In the genomic region with DNA sequence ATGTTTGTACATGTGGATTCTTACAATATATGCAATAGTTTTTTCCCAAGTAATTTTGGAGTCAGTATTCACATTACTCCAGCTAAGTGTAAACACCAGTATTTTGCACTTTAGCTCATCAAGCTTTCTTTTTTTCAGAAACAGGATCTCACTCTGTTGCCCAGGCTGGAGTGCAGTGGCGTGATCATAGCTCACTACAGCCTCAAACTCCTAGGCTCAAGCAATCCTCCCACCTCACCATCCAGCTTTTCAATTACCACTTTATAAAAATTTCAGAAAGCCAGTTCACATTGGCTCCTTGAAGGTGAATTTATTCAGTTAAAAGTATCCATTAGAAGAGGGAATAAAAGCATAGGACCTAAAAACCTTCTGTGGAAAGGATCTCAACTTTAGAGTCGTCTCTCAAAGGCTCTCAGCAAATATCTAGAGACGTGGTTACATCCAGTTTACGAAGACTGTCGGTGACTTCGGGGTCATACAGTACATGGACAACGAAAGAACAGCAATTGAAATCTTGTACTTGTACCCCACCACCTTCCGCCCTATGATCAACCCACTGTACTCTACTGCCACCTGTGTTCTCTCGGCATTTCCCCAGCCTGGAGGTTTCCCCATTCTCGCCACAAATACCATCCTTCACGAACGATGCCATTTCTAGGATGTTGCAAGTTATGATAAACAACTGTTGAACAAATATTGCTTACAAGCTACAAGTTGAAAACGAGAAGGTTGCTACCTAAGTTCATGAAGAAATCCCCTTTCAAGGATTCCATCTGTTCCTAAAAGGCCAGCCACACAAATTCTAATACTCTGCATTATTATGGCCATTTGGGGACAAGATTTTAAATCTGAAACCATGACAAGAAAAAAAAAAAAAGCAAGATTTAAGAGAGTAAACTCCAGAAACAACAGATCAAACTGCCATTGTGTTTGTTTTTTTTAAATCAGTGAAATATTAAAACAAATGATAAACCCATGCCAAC, we compare ENCODE assay signal across 8 cellular contexts. TPM values are rescaled to one million over a fixed set of nuclear protein-coding genes. Genes with fewer than 3 reads are reported as not detected.
DNase-seq lines count a peak whose midpoint lies in the region; ATAC-seq and TF ChIP-seq lines count a peak whose summit lies in the region.

No MANE protein-coding gene starts in this region.

- H3K9ac ChIP-seq in OCI-LY3 (ENCODE audit: low read length): no peak overlapping the region

- TF ChIP-seq POLR2A in tibial nerve (IDR thresholded peaks at IDR 0.05): no peak

- 19 to 27% methylated on average over 13 of the region's 13 CpGs for WGBS in lung, 2 donors
- 25 to 29% methylated on average over 13 of the region's 13 CpGs for whole genome bisulfite sequencing in tibial nerve, 2 donors

- H2AFZ ChIP-seq in OCI-LY3 (ENCODE audit: low read depth, low read length): no peak overlapping the region

- ATAC-seq in lung (ENCODE audit: insufficient read depth, low FRiP score): no peak
- no peak for ATAC-seq in esophagus mucosa
- no peak for ATAC-seq in HG02852 (IDR thresholded peaks at IDR 0.05; ENCODE audit: unreplicated experiment)

- H3K4me3 ChIP-seq in H7 (ENCODE audit: insufficient read depth, low read depth, low read length) (no peak overlapping the region), OCI-LY3 (ENCODE audit: low read length) (no peak overlapping the region), choroid plexus epithelial cell (ENCODE audit: low read depth, low read length) (peak overlapping the region; percentile 91), lung (no peak overlapping the region), tibial nerve (peak overlapping the region; percentile 69 to 91 (median 86))

- H3K27ac ChIP-seq in OCI-LY3 (ENCODE audit: low read length) (no peak overlapping the region), lung (ENCODE audit: low read depth in 1 of 2, low read length in 1 of 2) (no peak overlapping the region), tibial nerve (peak overlapping the region in 2 of 4 donors; percentile 44 to 87)

- TF ChIP-seq CTCF in OCI-LY3 (IDR thresholded peaks at IDR 0.05; ENCODE audit: low read depth, low read length): peak; percentile 56
- TF ChIP-seq CTCF in choroid plexus epithelial cell (conservative IDR thresholded peaks at IDR 0.05; ENCODE audit: low read depth, low read length): peak; percentile 82
- TF ChIP-seq CTCF in lung (IDR thresholded peaks at IDR 0.05; ENCODE audit: control extremely low read depth, extremely low read depth): peak; percentile 36
- peak; percentile 11 to 69 (median 53) for TF ChIP-seq CTCF in tibial nerve (IDR thresholded peaks at IDR 0.05)

- H3K4me1 ChIP-seq in OCI-LY3 (ENCODE audit: low read length): peaks cover 9% of the 10 kb centered on the region
- H3K4me1 ChIP-seq in lung (ENCODE audit: control insufficient read depth in 2 of 2, insufficient read depth in 2 of 2, low read length in 2 of 2): peaks cover 0 to 12% of the 10 kb centered on the region in 2 donors
- peaks cover 0 to 71% (median 15%) of the 10 kb centered on the region in 4 donors for H3K4me1 ChIP-seq in tibial nerve

- H3K9me3 ChIP-seq in OCI-LY3 (ENCODE audit: insufficient read depth, low read length): no peaks in the 10 kb centered on the region
- H3K9me3 ChIP-seq in lung (ENCODE audit: control insufficient read depth in 2 of 2, insufficient read depth in 1 of 2, low read length in 1 of 2): no peaks in the 10 kb centered on the region
- no peaks in the 10 kb centered on the region for H3K9me3 ChIP-seq in tibial nerve

- H3K79me2 ChIP-seq in OCI-LY3 (ENCODE audit: low read length): no peaks in the 10 kb centered on the region

- TF ChIP-seq EP300 in tibial nerve (IDR thresholded peaks at IDR 0.05): peak in 1 of 2 donors; percentile 47

- DNase-seq in D341Med (ENCODE audit: low spot score) (peak; percentile 55), H7 (peak; percentile 64), choroid plexus epithelial cell (ENCODE audit: low read depth) (peak; percentile 85), lung (ENCODE audit: low spot score) (peak; percentile 65), tibial nerve (ENCODE audit: low spot score in 2 of 2) (peak in 1 of 2 donors; percentile 62)

- peaks cover 6% of the 10 kb centered on the region; the same call in 1 of the 2 replicates for H3K27me3 ChIP-seq in H7 (ENCODE audit: control insufficient read depth, insufficient read depth, low read length)
- peaks cover 18% of the 10 kb centered on the region for H3K27me3 ChIP-seq in OCI-LY3 (ENCODE audit: low read depth, low read length)
- no peaks in the 10 kb centered on the region for H3K27me3 ChIP-seq in lung (ENCODE audit: control insufficient read depth, insufficient read depth)
- H3K27me3 ChIP-seq in tibial nerve: no peaks in the 10 kb centered on the region

- no peaks in the 10 kb centered on the region for H3K36me3 ChIP-seq in H7 (replicated peaks; ENCODE audit: control insufficient read depth, insufficient read depth, low read length)
- no peaks in the 10 kb centered on the region for H3K36me3 ChIP-seq in OCI-LY3 (replicated peaks; ENCODE audit: low read depth, low read length)
- H3K36me3 ChIP-seq in lung (ENCODE audit: control insufficient read depth in 2 of 2, insufficient read depth in 2 of 2, low read length in 2 of 2): no peaks in the 10 kb centered on the region
- no peaks in the 10 kb centered on the region for H3K36me3 ChIP-seq in tibial nerve

- no peaks in the 10 kb centered on the region for H4K20me1 ChIP-seq in OCI-LY3 (ENCODE audit: insufficient read depth, low read length)

- H3K4me2 ChIP-seq in OCI-LY3 (ENCODE audit: low read length): peak overlapping the region; percentile 37; the same call in 1 of the 2 replicates

RNA-seq across cellular contexts. Expression of a gene that starts 1.8 kb away (rescaled TPM):
- 33.4 and 33.9 TPM in 2 replicates for total RNA-seq in H7 (2014; rRNA removed; shearing (Covaris generic))
- total RNA-seq in lung (10 to 100 TPM; 65.9 to 99.0 TPM), tibial nerve (100 to 1,000 TPM; 139 to 248 (median 203) TPM), esophagus mucosa (13.3 TPM)
- polyA plus RNA-seq in lung: 10 to 100 TPM; 13.3 to 14.9 TPM

RNA-seq across cellular contexts. Expression of a gene that starts 44.2 kb away (rescaled TPM):
- 1,085 and 1,354 TPM in 2 replicates for total RNA-seq in H7 (2014; rRNA removed; shearing (Covaris generic))
- total RNA-seq in lung (10 to 100 TPM in 1 of 2 donors, 1 to 10 TPM in 1; 6.9 to 17.2 TPM), tibial nerve (100 to 1,000 TPM in 1 of 4 donors, 10 to 100 TPM in 3; 55.9 to 204 (median 71.5) TPM), esophagus mucosa (2.1 TPM)
- 10 to 100 TPM in 1 of 2 donors, 1 to 10 TPM in 1; 9.8 to 38.2 TPM for polyA plus RNA-seq in lung

Comparison
In these comparisons a context has a peak if more than half of its experiments do, and no peak if none do; other contexts are left out.
1. H3K4me3 ChIP-seq: peak in choroid plexus epithelial cell (single experiment) and tibial nerve (4 of 4); none in H7 (single experiment), OCI-LY3 (single experiment) and lung (single experiment).
2. Peak in every context shown above with its lines, with median percentiles within 50 percentile points of each other: CTCF ChIP-seq.